In genomic region chr6:12595161-12595792, GRCh38 we compare ENCODE assay signal across 8 cellular contexts.
DNase-seq lines count a peak whose midpoint lies in the region; ATAC-seq and TF ChIP-seq lines count a peak whose summit lies in the region.

No MANE protein-coding gene starts in this region.

- DNase-seq in EH (ENCODE audit: low read depth) (peak; percentile 92), MM.1S (peak; percentile 46), foreskin keratinocyte (peak; percentile 56 to 75), NCI-H748 (lab: John Stamatoyannopoulos, UW; ENCODE audit: unreplicated experiment) (no peak), C1 segment of cervical spinal cord (lab: John Stamatoyannopoulos, UW) (no peak)
- DNase-seq in stimulated activated CD4-positive, alpha-beta T cell treated with anti-CD3 and anti-CD28 coated beads, Interleukin-1b, Interleukin-23, amount 100 ng/mL, for 48 hours, result no peak

- peak overlapping the region; percentile 5 for H2AFZ ChIP-seq in MM.1S (ENCODE audit: low read length)

- peak overlapping the region; percentile 59 for H3K4me2 ChIP-seq in MM.1S (ENCODE audit: low read depth, low read length)

- no peaks in the 10 kb centered on the region for H4K20me1 ChIP-seq in MM.1S (ENCODE audit: insufficient read depth, low read length)

- H3K27me3 ChIP-seq in MM.1S (replicated peaks; ENCODE audit: insufficient read depth, low read length) (no peaks in the 10 kb centered on the region), foreskin keratinocyte (no peaks in the 10 kb centered on the region)

- H3K4me1 ChIP-seq in MM.1S (ENCODE audit: low read length) (peaks cover 16% of the 10 kb centered on the region), foreskin keratinocyte (peaks cover 22% of the 10 kb centered on the region)

- ATAC-seq in GM21619 (IDR thresholded peaks at IDR 0.05; ENCODE audit: unreplicated experiment) (peak; percentile 69), foreskin keratinocyte (no peak), HG03045 (IDR thresholded peaks at IDR 0.05; ENCODE audit: unreplicated experiment) (no peak)

- H3K9me3 ChIP-seq in MM.1S (replicated peaks; ENCODE audit: insufficient read depth, low read length), result no peaks in the 10 kb centered on the region

- no peaks in the 10 kb centered on the region for H3K79me2 ChIP-seq in MM.1S (ENCODE audit: low read length)

- peak overlapping the region; percentile 21; the same call in 1 of the 2 replicates for H3K4me3 ChIP-seq in MM.1S (ENCODE audit: low read length)

- peak overlapping the region; percentile 30; the same call in 1 of the 2 replicates for H3K27ac ChIP-seq in MM.1S (ENCODE audit: low read length)
- no peak overlapping the region for H3K27ac ChIP-seq in foreskin keratinocyte

- H3K36me3 ChIP-seq in MM.1S (replicated peaks; ENCODE audit: insufficient read depth, low read length), result no peaks in the 10 kb centered on the region

- no peak for TF ChIP-seq CTCF in MM.1S (IDR thresholded peaks at IDR 0.05; ENCODE audit: low read length)
- TF ChIP-seq CTCF in foreskin keratinocyte (conservative IDR thresholded peaks at IDR 0.05), result no peak

- H3K9ac ChIP-seq in MM.1S (ENCODE audit: low read length), result peak overlapping the region; percentile 18; the same call in 1 of the 2 replicates

- H3K9me2 ChIP-seq in MM.1S (replicated peaks; ENCODE audit: insufficient read depth, low read length), result no peaks in the 10 kb centered on the region

- H3F3A ChIP-seq in MM.1S (ENCODE audit: insufficient read depth, low read length), result 0 out of 2 replicates have a peak, but pooled peaks cover 10% of the 10 kb centered on the region

Comparison
In these comparisons a context has a peak if more than half of its experiments do, and no peak if none do; other contexts are left out.
1. DNase-seq: peak in EH (single experiment), MM.1S (single experiment) and foreskin keratinocyte (2 of 2); none in NCI-H748 (single experiment), C1 segment of cervical spinal cord (0 of 14) and stimulated activated CD4-positive, alpha-beta T cell treated with anti-CD3 and anti-CD28 coated beads, Interleukin-1b, Interleukin-23, amount 100 ng/mL, for 48 hours (single experiment).